ENCODE assay signal across 9 cellular contexts in the genomic region with DNA sequence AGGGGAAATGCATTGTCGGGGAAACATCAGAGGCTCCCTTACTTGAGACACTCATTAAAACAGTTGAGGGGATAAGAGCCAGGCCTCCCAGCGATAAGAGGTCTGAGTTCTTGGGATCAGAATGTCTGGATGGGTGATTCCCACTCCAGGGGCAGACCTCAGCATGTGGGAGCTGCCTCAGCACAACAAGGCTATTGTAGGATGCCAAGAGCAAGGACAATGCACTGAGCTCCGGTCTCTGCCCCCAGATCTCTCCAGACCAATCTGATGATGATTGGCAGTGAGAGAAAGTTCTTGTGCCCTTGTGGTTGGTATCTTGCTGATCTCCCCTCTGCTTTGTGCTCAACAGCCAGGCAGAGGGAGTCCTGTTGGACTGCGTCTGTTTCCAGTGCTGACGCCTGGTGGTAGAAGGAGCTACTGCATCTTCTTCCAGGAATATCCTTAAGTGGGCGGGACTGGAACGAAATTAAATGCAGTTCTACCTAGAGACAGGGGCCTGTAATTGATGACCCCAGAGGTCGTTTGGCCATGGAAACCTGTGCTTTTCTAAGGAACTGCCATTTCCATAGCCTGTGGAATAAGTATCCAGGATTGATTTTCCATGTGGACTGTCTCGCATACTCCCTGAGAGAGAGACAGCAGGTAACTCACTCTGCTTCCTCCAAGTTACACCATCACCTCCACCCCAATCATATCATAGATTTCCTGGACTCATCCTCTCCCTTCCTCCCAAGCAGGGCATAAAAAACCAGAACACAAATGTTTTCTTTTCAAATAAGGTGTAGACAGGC. TPM values are rescaled to one million over a fixed set of nuclear protein-coding genes. Genes with fewer than 3 reads are reported as not detected.
DNase-seq lines count a peak whose midpoint lies in the region; ATAC-seq lines count a peak whose summit lies in the region.
"Had no signal": no experiment of that assay in that cellular context is flagged by ENCODE, and none has a peak within 500 bp of the region (broad histone marks: within the 10 kb centered on the region; RNA-seq: fewer than 3 reads in every experiment).

No MANE protein-coding gene starts in this region.

- H3K4me3 Mint-ChIP-seq in T-helper 17 cell, result no peak overlapping the region

- no peaks in the 10 kb centered on the region for H3K9me3 ChIP-seq in T-helper 17 cell (ENCODE audit: control insufficient read depth, low read length, poor library complexity, severe bottlenecking)

- H3K27me3 Mint-ChIP-seq in T-helper 17 cell, result peaks cover 84% of the 10 kb centered on the region

- peak overlapping the region; percentile 9 for H3K27ac Mint-ChIP-seq in T-helper 17 cell

- in situ Hi-C loops in T47D (cut with HindIII; ENCODE audit: low pct_unique_long_range_greater_than_20kb, low sequenced_read_pairs), result no loop called here

- DNase-seq in NOMO-1 (lab: John Stamatoyannopoulos, UW; ENCODE audit: unreplicated experiment in 2 of 2) (peak; percentile 17 to 42), NOMO-1 treated with dmso at 0.1 percent for 144 hours (lab: John Stamatoyannopoulos, UW; ENCODE audit: unreplicated experiment) (no peak), MV-4-11 (lab: John Stamatoyannopoulos, UW) (peak; percentile 36), T-helper 17 cell (no peak), T47D (ENCODE audit: low read depth in 1 of 2, low spot score in 1 of 2) (peak; percentile 58 to 75), kidney tubule cell (ENCODE audit: low spot score) (peak; percentile 71)
- DNase-seq in stimulated activated CD4-positive, alpha-beta T cell treated with anti-CD3 and anti-CD28 coated beads, Interleukin-4, amount 100 ng/mL, for 4 hours, result peak; percentile 9 to 43

- H3K36me3 Mint-ChIP-seq in T-helper 17 cell (ENCODE audit: low read depth), result peaks cover 10% of the 10 kb centered on the region

- peak; percentile 73 for ATAC-seq in HG02571 (IDR thresholded peaks at IDR 0.05; ENCODE audit: unreplicated experiment)
- peak; percentile 51 for ATAC-seq in T-helper 17 cell

- peaks cover 11% of the 10 kb centered on the region for H3K4me1 Mint-ChIP-seq in T-helper 17 cell

RNA-seq across cellular contexts. Expression of a gene that starts 6.7 kb away (rescaled TPM):
- not detected for total RNA-seq in T-helper 17 cell
- total RNA-seq: mononuclear cell had no signal

RNA-seq across cellular contexts. Expression of a gene that starts 26.5 kb away (rescaled TPM):
- not detected for total RNA-seq in T-helper 17 cell

Comparison
In these comparisons a context has a peak if more than half of its experiments do, and no peak if none do; other contexts are left out.
1. DNase-seq: peak in NOMO-1 (2 of 2), MV-4-11 (single experiment), T47D (2 of 2), kidney tubule cell (single experiment) and stimulated activated CD4-positive, alpha-beta T cell treated with anti-CD3 and anti-CD28 coated beads, Interleukin-4, amount 100 ng/mL, for 4 hours (2 of 2); none in NOMO-1 treated with dmso at 0.1 percent for 144 hours (single experiment) and T-helper 17 cell (0 of 3).